29 cellular contexts compared by ENCODE assay signal in the genomic region with DNA sequence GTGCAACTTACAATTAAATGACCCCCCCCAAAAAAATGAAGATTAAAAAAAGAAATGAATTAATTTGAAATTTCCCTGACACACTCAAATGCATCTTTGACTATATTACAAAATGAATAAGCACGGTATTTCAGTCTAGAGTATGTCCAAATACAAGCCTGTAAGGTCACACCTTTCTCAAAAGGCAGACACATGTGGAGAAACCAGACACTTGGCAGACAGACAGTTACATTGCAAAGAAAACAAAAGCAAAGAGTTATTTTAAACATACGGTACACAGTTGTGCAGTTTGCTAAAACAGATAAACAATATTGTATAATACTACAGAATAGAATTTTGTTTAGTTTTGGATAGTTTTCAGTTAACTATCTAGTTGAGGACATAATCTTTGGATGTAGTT.
DNase-seq lines count a peak whose midpoint lies in the region; ATAC-seq, FAIRE-seq and TF ChIP-seq lines count a peak whose summit lies in the region.
"Had no signal": no experiment of that assay in that cellular context is flagged by ENCODE, and none has a peak within 500 bp of the region (broad histone marks: within the 10 kb centered on the region; RNA-seq: fewer than 3 reads in every experiment).

No MANE protein-coding gene starts in this region.

- no peaks in the 10 kb centered on the region for H3F3A ChIP-seq in SK-N-SH (replicated peaks; ENCODE audit: insufficient read depth)

- no peak overlapping the region for H3K4me3 ChIP-seq in SK-N-SH (ENCODE audit: low read depth in 2 of 2, low read length in 1 of 2)
- H3K4me3 ChIP-seq: esophagus muscularis mucosa, lung, spleen, thyroid gland had no signal

- H3K9me2 ChIP-seq in SK-N-SH: no peaks in the 10 kb centered on the region

- H4K20me1 ChIP-seq in SK-N-SH (ENCODE audit: insufficient read depth): no peaks in the 10 kb centered on the region

- FAIRE-seq in endometrium (lab: Jason Lieb, UNC): peak; percentile 98

- no peak overlapping the region for H2AFZ ChIP-seq in SK-N-SH (ENCODE audit: low read depth)

- TF ChIP-seq CTCF in SK-N-SH (IDR thresholded peaks at IDR 0.05): no peak

- WGBS in SK-N-SH (ENCODE audit: low lambda C conversion rate): 74% methylated on average over 2 of the region's 2 CpGs

- POLR2A ChIA-PET in SK-N-SH (lab: Yijun Ruan, JAX): no interaction called here

- TF ChIP-seq RAD21 in SK-N-SH (IDR thresholded peaks at IDR 0.05; ENCODE audit: low read length): no peak

- H3K4me1 ChIP-seq in SK-N-SH (ENCODE audit: control insufficient read depth in 1 of 2, insufficient read depth in 2 of 2, low read depth in 1 of 2, low read length in 1 of 2): peaks cover 0 to 15% of the 10 kb centered on the region in 2 experiments; a peak in 2 of 4 replicates
- H3K4me1 ChIP-seq: spleen had no signal

- TF ChIP-seq EP300 in SK-N-SH (IDR thresholded peaks at IDR 0.05; ENCODE audit: borderline replicate concordance in 1 of 2, low read depth in 1 of 2, low read length in 1 of 2): no peak

- no peak overlapping the region for H3K9ac ChIP-seq in SK-N-SH

- H3K27me3 ChIP-seq in SK-N-SH (ENCODE audit: insufficient read depth): no peaks in the 10 kb centered on the region
- H3K27me3 ChIP-seq: esophagus muscularis mucosa, neutrophil, spleen, thyroid gland had no signal

- no peak for ATAC-seq in SK-N-SH treated with all-trans-retinoic acid at 6 μM for 48 hours
- ATAC-seq in HG03342 (IDR thresholded peaks at IDR 0.05; ENCODE audit: unreplicated experiment): no peak
- no peak for ATAC-seq in GM19023 (IDR thresholded peaks at IDR 0.05; ENCODE audit: unreplicated experiment)
- ATAC-seq: activated CD4-positive, CD25-positive, alpha-beta regulatory T cell treated with anti-CD3 and anti-CD28 coated beads, Interleukin-2, amount 50 U/mL, for 24 hours had no signal

- no peaks in the 10 kb centered on the region for H3K79me2 ChIP-seq in SK-N-SH (ENCODE audit: insufficient read depth)

- no peaks in the 10 kb centered on the region for H3K36me3 ChIP-seq in SK-N-SH (replicated peaks in 1 of 2; ENCODE audit: control insufficient read depth in 1 of 2, insufficient read depth in 2 of 2, low read length in 1 of 2)
- H3K36me3 ChIP-seq: neutrophil, thyroid gland had no signal

- no peaks in the 10 kb centered on the region for H3K9me3 ChIP-seq in SK-N-SH
- H3K9me3 ChIP-seq: esophagus muscularis mucosa, neutrophil, spleen, thyroid gland had no signal

- H3K27ac ChIP-seq in SK-N-SH (ENCODE audit: low read depth in 2 of 2, low read length in 1 of 2): no peak overlapping the region
- H3K27ac ChIP-seq: 22Rv1, esophagus muscularis mucosa, neutrophil, spleen, thyroid gland had no signal

- no peak overlapping the region for H3K4me2 ChIP-seq in SK-N-SH

- CTCF ChIA-PET in SK-N-SH (lab: Yijun Ruan, JAX): interaction anchor here (0.9 kb wide), 1 partner anchor 50 kb away, joined by 3 read pairs; no protein-coding TSS in a partner anchor

- DNase-seq in SK-N-SH (no peak), left kidney (ENCODE audit: low read depth, low spot score) (peak; percentile 60), smooth muscle cell of the brain vasculature (ENCODE audit: low read depth, low spot score) (peak; percentile 28), pons (ENCODE audit: low spot score) (no peak)
- DNase-seq: activated naive CD4-positive, alpha-beta T cell treated with Interleukin-2 at 50 U/mL for 16 hours; activated T-cell treated with anti-CD3 and anti-CD28 coated beads, Interleukin-2, amount 50 U/mL, for 1 hour; CD4-positive, alpha-beta memory T cell; DMS53; effector CD4-positive, alpha-beta T cell; GF-D8; glutamatergic neuron; Karpas-422; NCI-H1048; NCI-H1930; NCI-H2227 treated with DMSO at 0.1 percent for 48 hours; NCI-H82; spleen; stimulated activated CD4-positive, alpha-beta T cell treated with anti-CD3 and anti-CD28 coated beads, Interleukin-4, amount 100 ng/mL, for 24 hours; stimulated activated naive CD4-positive, alpha-beta T cell treated with Interleukin-2 at 50 U/mL for 16 hours; thyroid gland had no signal

TF ChIP-seq in SK-N-SH treated with all-trans-retinoic acid at 6 μM for 48 hours, 23 proteins besides CTCF, POLR2A, EP300 and RAD21:
- TF ChIP-seq ZNF565 (CRISPR knock-in tag; conservative IDR thresholded peaks at IDR 0.05; ENCODE audit: low read depth) (no peak), TCF4 (CRISPR knock-in tag; IDR thresholded peaks at IDR 0.05; ENCODE audit: borderline replicate concordance) (0 out of 2 replicates have a peak, but pooled peaks have one; percentile 35)
TF ChIP-seq in SK-N-SH treated with all-trans-retinoic acid at 6 μM for 48 hours: peak in this region for 1.

TF ChIP-seq in SK-N-SH, 30 proteins besides CTCF, POLR2A, EP300 and RAD21:
- no peak for TF ChIP-seq FOSL2 (IDR thresholded peaks at IDR 0.05; ENCODE audit: borderline replicate concordance, low read depth)
TF ChIP-seq in SK-N-SH: peak in this region for 0.

Comparison
In these comparisons a context has a peak if more than half of its experiments do, and no peak if none do; other contexts are left out.
1. DNase-seq: peak in left kidney (single experiment) and smooth muscle cell of the brain vasculature (single experiment); none in SK-N-SH (single experiment) and pons (single experiment).